Comparison of ENCODE assay signal across 1 cellular context in the genomic region with DNA sequence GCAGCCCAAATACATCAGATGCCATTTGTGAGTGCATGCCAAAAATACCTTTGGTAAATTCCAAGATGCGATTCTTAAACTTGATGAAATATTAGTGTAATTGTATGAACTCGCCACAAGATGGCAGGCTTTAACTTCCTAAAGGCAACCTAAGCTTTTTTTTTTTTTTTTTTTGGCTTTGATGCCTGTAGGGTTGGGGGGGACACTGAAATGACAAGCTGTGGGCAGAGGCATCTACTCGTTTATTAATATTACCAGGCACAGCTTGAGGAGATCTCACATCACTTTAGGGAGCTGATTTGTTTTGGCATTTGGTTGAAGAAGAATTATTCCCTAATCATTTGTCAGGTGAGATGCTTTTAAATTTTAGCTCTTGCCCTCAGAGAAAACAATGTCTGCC.
TF ChIP-seq lines count a peak whose summit lies in the region.

No MANE protein-coding gene starts in this region.

TF ChIP-seq in H1, 55 proteins besides CTCF, POLR2A, EP300 and RAD21:
- TF ChIP-seq TEAD4 (IDR thresholded peaks at IDR 0.05; ENCODE audit: low read depth, low read length) (0 out of 2 replicates have a peak, but pooled peaks have one; percentile 21), JUN (IDR thresholded peaks at IDR 0.05; ENCODE audit: low read depth, low read length) (no peak)
TF ChIP-seq in H1: peak in this region for 1.
